ENCODE assay signal across 8 cellular contexts in the genomic region with DNA sequence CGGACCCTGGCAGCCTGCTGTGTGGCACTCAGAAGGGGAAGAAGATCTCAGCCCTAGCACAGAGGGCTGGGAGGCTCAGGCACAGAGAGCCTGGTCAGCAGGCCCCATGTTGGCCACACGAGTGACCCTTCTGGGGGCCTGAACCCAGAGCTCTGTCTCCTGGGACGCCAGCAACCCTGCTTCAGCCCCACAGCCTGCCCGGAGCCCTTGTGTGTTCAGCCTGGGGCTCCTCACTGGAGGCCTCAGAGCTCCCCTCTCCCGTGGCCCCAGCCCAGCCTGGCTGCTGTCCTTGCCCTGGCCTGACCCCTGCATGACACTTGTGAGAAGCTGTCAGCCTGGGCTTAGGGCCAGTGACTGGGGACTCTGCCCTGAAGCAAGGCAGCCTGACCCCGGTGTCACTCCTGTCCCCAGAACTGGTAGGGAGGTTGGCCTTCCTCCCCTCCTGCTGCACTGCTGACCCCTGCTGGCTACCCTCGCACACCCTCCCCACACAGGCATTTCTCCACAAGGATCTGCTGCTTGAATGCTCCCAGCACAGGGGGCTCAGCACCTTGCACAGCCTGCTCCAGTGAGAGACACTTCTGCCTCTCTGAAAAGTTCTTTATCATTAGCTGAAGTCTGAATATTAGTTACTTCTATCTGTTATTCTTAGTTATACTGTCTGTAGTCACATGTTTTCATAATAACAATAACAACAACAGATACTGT. TPM values are rescaled to one million over a fixed set of nuclear protein-coding genes. Genes with fewer than 3 reads are reported as not detected.
DNase-seq lines count a peak whose midpoint lies in the region; ATAC-seq and TF ChIP-seq lines count a peak whose summit lies in the region.

No MANE protein-coding gene starts in this region.

- CTCF ChIA-PET in Caco-2 (lab: Charles Lee) = interaction anchor here (0.6 to 3.0 kb wide), 12 partner anchors 11 to 422 kb away, joined by 3 to 40 read pairs (median 5); partner anchors contain the start of genes BAK1 and UQCC2

- H3K36me3 Mint-ChIP-seq in Caco-2 (ENCODE audit: insufficient read depth, unreplicated experiment) = peaks cover 2% of the 10 kb centered on the region

- peaks cover 7% of the 10 kb centered on the region; the same call in 1 of the 2 replicates for H3K4me1 ChIP-seq in Caco-2
- peaks cover 0 to 10% (median 0%) of the 10 kb centered on the region in 4 donors for H3K4me1 ChIP-seq in Peyer's patch
- H3K4me1 ChIP-seq in adipocyte (ENCODE audit: control insufficient read depth, insufficient read depth, low read length) = peaks cover 7% of the 10 kb centered on the region

- intact Hi-C loops in Caco-2 (cut with micrococcal nuclease; ENCODE audit: unreplicated experiment) = loop anchor here (1.0 to 2.0 kb wide), 4 partner anchors 10 to 177 kb away; partner anchors contain the start of gene UQCC2

- H3K4me3 Mint-ChIP-seq in Caco-2 (ENCODE audit: unreplicated experiment) = no peak overlapping the region

- H3K4me3 ChIP-seq in Caco-2 (ENCODE audit: low read depth, low read length) = no peak overlapping the region
- no peak overlapping the region for H3K4me3 ChIP-seq in Peyer's patch
- no peak overlapping the region for H3K4me3 ChIP-seq in adipocyte (ENCODE audit: low read length)

- no peaks in the 10 kb centered on the region for H3K9me3 Mint-ChIP-seq in Caco-2 (ENCODE audit: unreplicated experiment)

- H3K36me3 ChIP-seq in Caco-2 (ENCODE audit: control insufficient read depth, insufficient read depth, low read length) (no peaks in the 10 kb centered on the region), Peyer's patch (no peaks in the 10 kb centered on the region), adipocyte (ENCODE audit: control insufficient read depth, insufficient read depth, low read length, severe bottlenecking) (no peaks in the 10 kb centered on the region)

- H3K9me3 ChIP-seq in Caco-2 (no peaks in the 10 kb centered on the region), Peyer's patch (no peaks in the 10 kb centered on the region), adipocyte (ENCODE audit: control insufficient read depth, low read length) (peaks cover 3% of the 10 kb centered on the region)

- TF ChIP-seq CTCF in Caco-2 (IDR thresholded peaks at IDR 0.05; ENCODE audit: insufficient read depth in 1 of 2, low read depth in 1 of 2, low read length in 1 of 2, severe bottlenecking in 1 of 2, unreplicated experiment in 1 of 2) (peak; percentile 80 to 92), Peyer's patch (IDR thresholded peaks at IDR 0.05) (peak in 4 of 6 experiments; percentile 43 to 80 (median 69))

- H3K27me3 Mint-ChIP-seq in Caco-2 (ENCODE audit: insufficient read depth, unreplicated experiment) = no peaks in the 10 kb centered on the region

- peaks cover 10% of the 10 kb centered on the region for H3K4me1 Mint-ChIP-seq in Caco-2 (ENCODE audit: low read depth, unreplicated experiment)

- no peak overlapping the region for H3K27ac Mint-ChIP-seq in Caco-2 (ENCODE audit: unreplicated experiment)

- peak overlapping the region in 2 of 4 donors; percentile 27 for H3K27ac ChIP-seq in Peyer's patch

- H3K27me3 ChIP-seq in Caco-2 (replicated peaks; ENCODE audit: control insufficient read depth, insufficient read depth, low read length) (no peaks in the 10 kb centered on the region), Peyer's patch (no peaks in the 10 kb centered on the region), adipocyte (replicated peaks; ENCODE audit: control insufficient read depth, insufficient read depth, low read length) (peaks cover 11% of the 10 kb centered on the region)

- TF ChIP-seq POLR2A in Peyer's patch (IDR thresholded peaks at IDR 0.05) = no peak

- peak overlapping the region; percentile 1 for H3K9ac ChIP-seq in adipocyte (ENCODE audit: low read length)

- POLR2A ChIA-PET in Caco-2 (lab: Charles Lee) = interaction anchor here (0.5 to 1.6 kb wide), 5 partner anchors 33 to 475 kb away, joined by 3 to 15 read pairs (median 3); partner anchors contain the start of genes HMGA1, UQCC2 and ZBTB9

- BruUV-seq in Caco-2 (replicated peaks; lab: Mats Ljungman, UMichigan) = no TSS peak

- no peak for ATAC-seq in HG03432 (IDR thresholded peaks at IDR 0.05; ENCODE audit: unreplicated experiment)
- no peak for ATAC-seq in HG03354 (IDR thresholded peaks at IDR 0.05; ENCODE audit: poor library complexity, severe bottlenecking, unreplicated experiment)

- DNase-seq in Caco-2 (peak; percentile 90 to 92), HK-2 (ENCODE audit: unreplicated experiment) (peak; percentile 72), Peyer's patch (peak; percentile 25 to 83 (median 77)), adipocyte (ENCODE audit: low read depth) (peak; percentile 57), hippocampal formation (lab: John Stamatoyannopoulos, UW) (peak; percentile 60 to 69)
- DNase-seq in stimulated activated CD4-positive, alpha-beta T cell treated with anti-CD3 and anti-CD28 coated beads, Interleukin-12 subunit alpha, Interleukin-12 subunit beta, amount 100 ng/mL, for 48 hours (ENCODE audit: low read depth in 2 of 3, low spot score in 1 of 3) = peak; percentile 21 to 36 (median 35)

RNA-seq across cellular contexts. Expression of gene IP6K3, which starts 15.4 kb away (rescaled TPM):
- total RNA-seq in Caco-2 (2022) (0.44 and 0.45 TPM in 2 replicates), Peyer's patch (1 to 10 TPM in 3 of 4 donors, under 1 TPM in 1; 0.88 to 5.8 (median 1.6) TPM)

RNA-seq across cellular contexts. Expression of gene LEMD2, which starts 26.9 kb away (rescaled TPM):
- total RNA-seq in Caco-2 (2022) (52.9 and 53.2 TPM in 2 replicates), Peyer's patch (10 to 100 TPM; 53.8 to 85.3 (median 75.8) TPM)

RNA-seq across cellular contexts. Expression of gene MLN, which starts 41.7 kb away (rescaled TPM):
- total RNA-seq in Caco-2 (2022) (not detected in 2 replicates), Peyer's patch (not detected)

RNA-seq across cellular contexts. Expression of gene UQCC2, which starts 50.6 kb away (rescaled TPM):
- 115 and 122 TPM in 2 replicates for total RNA-seq in Caco-2 (2022)
- total RNA-seq in Peyer's patch = 10 to 100 TPM in 1 of 4 donors, 1 to 10 TPM in 3; 4.6 to 19.6 (median 6.9) TPM

Comparison
In these comparisons a context has a peak if more than half of its experiments do, and no peak if none do; other contexts are left out.
1. DNase-seq: peak in every context shown above with its lines; median percentile 91 in Caco-2; 77 in Peyer's patch; 72 in HK-2; 64 in hippocampal formation; 57 in adipocyte; 35 in stimulated activated CD4-positive, alpha-beta T cell treated with anti-CD3 and anti-CD28 coated beads, Interleukin-12 subunit alpha, Interleukin-12 subunit beta, amount 100 ng/mL, for 48 hours.